Comparison of ENCODE assay signal across 17 cellular contexts in genomic region chr10:129955591-129956284, GRCh38. TPM values are rescaled to one million over a fixed set of nuclear protein-coding genes. Genes with fewer than 3 reads are reported as not detected.
DNase-seq lines count a peak whose midpoint lies in the region; ATAC-seq, FAIRE-seq and TF ChIP-seq lines count a peak whose summit lies in the region.
"Had no signal": no experiment of that assay in that cellular context is flagged by ENCODE, and none has a peak within 500 bp of the region (broad histone marks: within the 10 kb centered on the region; RNA-seq: fewer than 3 reads in every experiment).

No MANE protein-coding gene starts in this region.

- H3K4me1 Mint-ChIP-seq in chondrocyte (ENCODE audit: low read depth), result peaks cover 10% of the 10 kb centered on the region
- H3K4me1 Mint-ChIP-seq: activated T-helper 17 cell treated with anti-CD3 and anti-CD28 coated beads, Interleukin-2, amount 50 U/mL, for 72 hours had no signal

- peaks cover 59% of the 10 kb centered on the region for H3K27me3 Mint-ChIP-seq in chondrocyte (ENCODE audit: low read depth)

- no peak overlapping the region for H3K9ac ChIP-seq in HepG2 (ENCODE audit: insufficient read depth, low read depth, low read length)

- ATAC-seq in HepG2, result peak; percentile 99
- ATAC-seq: activated CD8-positive, alpha-beta T cell treated with anti-CD3 and anti-CD28 coated beads, Interleukin-2, amount 10 ng/mL, durations not matched to agents 7 days and 5 days; activated T-helper 17 cell treated with anti-CD3 and anti-CD28 coated beads, Interleukin-2, amount 50 U/mL, for 72 hours; naive thymus-derived CD4-positive, alpha-beta T cell; stimulated activated naive B cell treated with anti-CD40 and anti-IgM and Interleukin-4, amounts not matched to agents 10 μg/mL and 1 μg/mL and 100 μg/mL, for 72 hours had no signal

- DNase-seq in cardiac muscle cell (ENCODE audit: low read depth in 1 of 2, low spot score in 1 of 2), result peak; percentile 15 to 56
- DNase-seq in cardiac septum (ENCODE audit: low spot score), result no peak
- no peak for DNase-seq in chondrocyte (ENCODE audit: low spot score)
- peak; percentile 72 for DNase-seq in HepG2 (ENCODE audit: low spot score)
- no peak for DNase-seq in tibial nerve (ENCODE audit: low spot score in 2 of 2)
- DNase-seq in mesenteric fat pad (ENCODE audit: low spot score), result no peak
- no peak for DNase-seq in lower leg skin (ENCODE audit: low spot score in 2 of 2)
- DNase-seq in adrenal gland, result no peak
- DNase-seq: activated CD8-positive, alpha-beta T cell treated with anti-CD3 and anti-CD28 coated beads, Interleukin-2, amount 10 ng/mL, durations not matched to agents 7 days and 5 days; anterior cingulate cortex; foreskin melanocyte; naive thymus-derived CD4-positive, alpha-beta T cell; NCI-H2171 treated with DMSO at 0.1 percent for 48 hours; stimulated activated naive B cell treated with anti-CD40 and anti-IgM and Interleukin-4, amounts not matched to agents 10 μg/mL and 1 μg/mL and 100 μg/mL, for 72 hours had no signal

- H3K27ac Mint-ChIP-seq in chondrocyte (ENCODE audit: unreplicated experiment), result peak overlapping the region; percentile 32
- H3K27ac Mint-ChIP-seq: activated CD8-positive, alpha-beta T cell treated with anti-CD3 and anti-CD28 coated beads, Interleukin-2, amount 10 ng/mL, durations not matched to agents 7 days and 5 days; activated T-helper 17 cell treated with anti-CD3 and anti-CD28 coated beads, Interleukin-2, amount 50 U/mL, for 72 hours; naive thymus-derived CD4-positive, alpha-beta T cell; stimulated activated naive B cell treated with anti-CD40 and anti-IgM and Interleukin-4, amounts not matched to agents 10 μg/mL and 1 μg/mL and 100 μg/mL, for 72 hours had no signal

- WGBS in HepG2 (ENCODE audit: low lambda C conversion rate), result 13% methylated on average over 6 of the region's 6 CpGs
- 26 to 33% methylated on average over 6 of the region's 6 CpGs for WGBS in tibial nerve, 2 donors
- WGBS in lower leg skin, 2 donors, result 57 to 61% methylated on average over 6 of the region's 6 CpGs
- WGBS in adrenal gland, 4 donors, result 45 to 53% (median 51%) methylated on average over 6 of the region's 6 CpGs

- CTCF ChIA-PET in HepG2 (lab: Yijun Ruan, JAX; ENCODE audit: low intra/inter-chr PET ratio, low total read pairs), result no interaction called here

- in situ Hi-C loops in HepG2 (cut with HindIII; ENCODE audit: extremely low pct_ligation_motif_present, low pct_unique_long_range_greater_than_20kb), result loop anchor here (25.0 kb wide), 1 partner anchor 1693 kb away; no protein-coding TSS in a partner anchor

- FAIRE-seq in HepG2 (lab: Jason Lieb, UNC), result peak; percentile 83

- H3K4me1 ChIP-seq in cardiac muscle cell (ENCODE audit: low read depth) (peaks cover 10% of the 10 kb centered on the region), HepG2 (ENCODE audit: insufficient read depth, low read length) (peaks cover 13% of the 10 kb centered on the region), tibial nerve (peaks cover 0 to 67% (median 12%) of the 10 kb centered on the region in 4 donors), adrenal gland (replicated peaks in 1 of 2) (peaks cover 0 to 7% of the 10 kb centered on the region in 2 donors)
- H3K4me1 ChIP-seq: SJSA1 had no signal

- TF ChIP-seq EP300 in HepG2 (IDR thresholded peaks at IDR 0.05; ENCODE audit: low read depth in 2 of 2, low read length in 2 of 2), result no peak
- no peak for TF ChIP-seq EP300 in HepG2 (CRISPR knock-in tag; IDR thresholded peaks at IDR 0.05; ENCODE audit: borderline replicate concordance)
- no peak for TF ChIP-seq EP300 in tibial nerve (IDR thresholded peaks at IDR 0.05)

- TF ChIP-seq CTCF in cardiac muscle cell (IDR thresholded peaks at IDR 0.05; ENCODE audit: low read depth, low read length) (no peak), chondrocyte (IDR thresholded peaks at IDR 0.05) (no peak), HepG2 (CRISPR knock-in tag; IDR thresholded peaks at IDR 0.05) (0 out of 2 replicates have a peak, but pooled peaks have one; percentile 4), tibial nerve (IDR thresholded peaks at IDR 0.05) (no peak), lower leg skin (IDR thresholded peaks at IDR 0.05) (no peak), adrenal gland (IDR thresholded peaks at IDR 0.05) (no peak)

- no peaks in the 10 kb centered on the region for H3K9me3 Mint-ChIP-seq in chondrocyte (ENCODE audit: low read depth)
- H3K9me3 Mint-ChIP-seq: activated T-helper 17 cell treated with anti-CD3 and anti-CD28 coated beads, Interleukin-2, amount 50 U/mL, for 72 hours; stimulated activated naive B cell treated with anti-CD40 and anti-IgM and Interleukin-4, amounts not matched to agents 10 μg/mL and 1 μg/mL and 100 μg/mL, for 72 hours had no signal

- H3K36me3 Mint-ChIP-seq in chondrocyte (ENCODE audit: low read depth), result no peaks in the 10 kb centered on the region

- H3K27ac ChIP-seq in cardiac muscle cell, result no peak overlapping the region
- H3K27ac ChIP-seq in HepG2 (ENCODE audit: extremely low read length, insufficient read depth, low read length), result no peak overlapping the region
- H3K27ac ChIP-seq in tibial nerve, result peak overlapping the region in 3 of 4 donors; percentile 6 to 89 (median 79)
- H3K27ac ChIP-seq in adrenal gland, result no peak overlapping the region
- H3K27ac ChIP-seq: SJSA1 had no signal

- TF ChIP-seq POLR2A in HepG2 (IDR thresholded peaks at IDR 0.05; ENCODE audit: insufficient read depth in 1 of 2, low read depth in 2 of 2, low read length in 2 of 2), result no peak
- peak in 1 of 2 donors; percentile 21 for TF ChIP-seq POLR2A in tibial nerve (IDR thresholded peaks at IDR 0.05)
- no peak for TF ChIP-seq POLR2A in lower leg skin (IDR thresholded peaks at IDR 0.05)
- no peak for TF ChIP-seq POLR2A in adrenal gland (IDR thresholded peaks at IDR 0.05)

- no TSS peak for BruUV-seq in HepG2 (replicated peaks; lab: Mats Ljungman, UMichigan)

- POLR2A ChIA-PET in HepG2 (lab: Yijun Ruan, JAX), result no interaction called here

- no peak overlapping the region for H2AFZ ChIP-seq in HepG2 (ENCODE audit: low read length)

- H3K9me3 ChIP-seq in cardiac muscle cell (ENCODE audit: low read depth) (no peaks in the 10 kb centered on the region), HepG2 (ENCODE audit: low read length) (no peaks in the 10 kb centered on the region), tibial nerve (no peaks in the 10 kb centered on the region), adrenal gland (replicated peaks in 1 of 3) (no peaks in the 10 kb centered on the region)

- H3K4me3 ChIP-seq in cardiac muscle cell (no peak overlapping the region), HepG2 (replicated peaks in 1 of 3; ENCODE audit: insufficient read depth in 1 of 3, low read depth in 2 of 3, low read length in 3 of 3) (no peak overlapping the region), tibial nerve (peak overlapping the region in 1 of 4 donors; percentile 19), lower leg skin (ENCODE audit: low read depth, poor library complexity, severe bottlenecking) (no peak overlapping the region), adrenal gland (no peak overlapping the region)
- H3K4me3 ChIP-seq: SJSA1 had no signal

- intact Hi-C loops in cardiac septum (cut with DNase I) (loop anchor here (2.0 kb wide), 1 partner anchor 65 kb away; no protein-coding TSS in a partner anchor), HepG2 (cut with micrococcal nuclease; ENCODE audit: unreplicated experiment) (no loop called here), lower leg skin (cut with DNase I; ENCODE audit: low total_unique reads) (no loop called here), adrenal gland (cut with DNase I) (no loop called here)

- H4K20me1 ChIP-seq in HepG2 (ENCODE audit: insufficient read depth, low read length), result no peaks in the 10 kb centered on the region

- H3K79me2 ChIP-seq in HepG2 (ENCODE audit: insufficient read depth, low read length), result no peaks in the 10 kb centered on the region

- H3K27me3 ChIP-seq in cardiac muscle cell, result peaks cover 72% of the 10 kb centered on the region
- H3K27me3 ChIP-seq in HepG2 (ENCODE audit: control insufficient read depth in 1 of 2, insufficient read depth in 2 of 2, low read length in 2 of 2), result peaks cover 0 to 26% of the 10 kb centered on the region in 2 experiments; a peak in 3 of 5 replicates
- peaks cover 0 to 64% of the 10 kb centered on the region in 2 donors for H3K27me3 ChIP-seq in tibial nerve
- H3K27me3 ChIP-seq in adrenal gland, result peaks cover 49% of the 10 kb centered on the region
- H3K27me3 ChIP-seq: SJSA1 had no signal

- no peak overlapping the region for H3K4me3 Mint-ChIP-seq in chondrocyte (ENCODE audit: unreplicated experiment)
- H3K4me3 Mint-ChIP-seq: activated CD8-positive, alpha-beta T cell treated with anti-CD3 and anti-CD28 coated beads, Interleukin-2, amount 10 ng/mL, durations not matched to agents 7 days and 5 days; activated T-helper 17 cell treated with anti-CD3 and anti-CD28 coated beads, Interleukin-2, amount 50 U/mL, for 72 hours; naive thymus-derived CD4-positive, alpha-beta T cell; stimulated activated naive B cell treated with anti-CD40 and anti-IgM and Interleukin-4, amounts not matched to agents 10 μg/mL and 1 μg/mL and 100 μg/mL, for 72 hours had no signal

- H3K36me3 ChIP-seq in cardiac muscle cell (no peaks in the 10 kb centered on the region), HepG2 (replicated peaks in 1 of 2; ENCODE audit: control insufficient read depth in 1 of 2, insufficient read depth in 2 of 2, low read length in 2 of 2) (no peaks in the 10 kb centered on the region), tibial nerve (no peaks in the 10 kb centered on the region), adrenal gland (replicated peaks in 1 of 2) (no peaks in the 10 kb centered on the region)
- H3K36me3 ChIP-seq: SJSA1 had no signal

- H3K4me2 ChIP-seq in HepG2 (ENCODE audit: low read depth, low read length), result 0 out of 2 replicates have a peak overlapping the region, but pooled peaks have one; percentile 10

- no peak for TF ChIP-seq RAD21 in HepG2 (CRISPR knock-in tag; IDR thresholded peaks at IDR 0.05)

RNA-seq across cellular contexts. Expression of gene EBF3, which starts 8.3 kb away (rescaled TPM):
- total RNA-seq in cardiac muscle cell (2.2 and 2.8 TPM in 2 replicates), cardiac septum (5.8 TPM), chondrocyte (2.2 TPM in 1 of 3 replicates, not detected in the others), HepG2 (2016; rRNA removed; fragmentation: Illumina TruSeq; extraction: Trizol) (not detected in 2 replicates), tibial nerve (10 to 100 TPM; 27.3 to 41.0 (median 31.2) TPM), mesenteric fat pad (28.6 TPM), lower leg skin (1 to 10 TPM in 3 of 4 donors, under 1 TPM in 1; 0.80 to 8.5 (median 2.4) TPM), adrenal gland (1 to 10 TPM in 1 of 8 donors, under 1 TPM in 6, not detected in 1; 0.12 to 1.2 (median 0.47) TPM)
- polyA plus RNA-seq in cardiac muscle cell (0.12 and 0.61 TPM in 2 replicates), HepG2 (2011; rRNA removed) (not detected in 2 replicates), adrenal gland (1 to 10 TPM in 1 of 3 donors, under 1 TPM in 2; 0.31 to 2.2 (median 0.72) TPM)
- total RNA-seq in HepG2 (2016; cell fraction: cytosol; rRNA removed; fragmentation: Illumina TruSeq; extraction: Trizol; ENCODE audit: low read depth), result not detected in 2 replicates
- total RNA-seq in HepG2 (2016; cell fraction: insoluble cytoplasmic fraction; rRNA removed; fragmentation: Illumina TruSeq; extraction: Trizol), result not detected in 2 replicates
- total RNA-seq in HepG2 (2016; cell fraction: membrane; rRNA removed; fragmentation: Illumina TruSeq; extraction: Trizol), result not detected in 2 replicates
- not detected in 2 replicates for total RNA-seq in HepG2 (2016; cell fraction: nucleus; rRNA removed; fragmentation: Illumina TruSeq; extraction: Trizol)
- not detected in 2 replicates for polyA plus RNA-seq in HepG2 (2011; cell fraction: cytosol; rRNA removed)
- not detected in 2 replicates for polyA plus RNA-seq in HepG2 (2011; cell fraction: nucleus; rRNA removed)
- 0.13 and 0.16 TPM in 2 replicates for polyA plus RNA-seq in HepG2 (2012)
- polyA plus RNA-seq in HepG2 (2016; cell fraction: cytosol; fragmentation: Illumina TruSeq; extraction: Trizol; ENCODE audit: low read depth), result not detected in 2 replicates
- not detected in 2 replicates for polyA plus RNA-seq in HepG2 (2016; cell fraction: insoluble cytoplasmic fraction; fragmentation: Illumina TruSeq; extraction: Trizol; ENCODE audit: low read depth)
- not detected in 2 replicates for polyA plus RNA-seq in HepG2 (2016; cell fraction: membrane; fragmentation: Illumina TruSeq; extraction: Trizol; ENCODE audit: low read depth)
- polyA plus RNA-seq in HepG2 (2016; cell fraction: nucleus; fragmentation: Illumina TruSeq; extraction: Trizol; ENCODE audit: insufficient read depth, low read depth), result not detected in 2 replicates
- polyA minus RNA-seq in HepG2 (2011; rRNA and poly(A)+ RNA removed; ENCODE audit: low replicate concordance), result not detected in 2 replicates
- not detected in 2 replicates for polyA minus RNA-seq in HepG2 (2011; cell fraction: cytosol; rRNA and poly(A)+ RNA removed)
- not detected in 2 replicates for polyA minus RNA-seq in HepG2 (2011; cell fraction: nucleus; rRNA and poly(A)+ RNA removed)
- total RNA-seq: activated CD8-positive, alpha-beta T cell treated with anti-CD3 and anti-CD28 coated beads, Interleukin-2, amount 10 ng/mL, durations not matched to agents 7 days and 5 days; activated T-helper 17 cell treated with anti-CD3 and anti-CD28 coated beads, Interleukin-2, amount 50 U/mL, for 72 hours; HT1080; naive thymus-derived CD4-positive, alpha-beta T cell; SJSA1 had no signal
- polyA plus RNA-seq: naive thymus-derived CD4-positive, alpha-beta T cell had no signal

Comparison
In these comparisons a context has a peak if more than half of its experiments do, and no peak if none do; other contexts are left out.
1. DNase-seq: peak in cardiac muscle cell (2 of 2) and HepG2 (single experiment); none in cardiac septum (single experiment), chondrocyte (single experiment), tibial nerve (0 of 2), mesenteric fat pad (single experiment), lower leg skin (0 of 2) and adrenal gland (0 of 7).
2. H3K27ac ChIP-seq: peak in tibial nerve (3 of 4); none in cardiac muscle cell (single experiment), HepG2 (single experiment) and adrenal gland (0 of 5).